In the genomic region with DNA sequence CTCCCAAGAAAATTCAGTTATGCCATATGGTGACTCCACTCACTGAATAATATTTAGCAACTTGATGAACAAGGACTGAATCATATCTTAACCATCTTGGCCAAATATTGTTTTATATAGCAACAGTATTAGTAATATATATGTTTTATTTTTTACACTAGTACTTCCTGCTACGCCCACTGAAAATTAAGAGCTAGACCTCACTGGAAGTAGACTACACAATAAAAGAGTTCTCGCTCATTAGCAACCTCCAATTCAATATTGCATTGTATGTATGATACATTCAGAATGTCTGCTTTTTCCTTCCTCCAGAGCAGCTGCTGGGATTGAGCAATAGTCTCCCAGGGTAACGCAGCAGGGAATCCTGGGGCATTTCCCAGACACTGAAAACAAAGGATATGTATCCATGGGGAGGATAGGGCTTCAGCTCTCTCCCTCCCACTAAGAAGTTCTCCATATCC, we compare ENCODE assay signal across 11 cellular contexts. TPM values are rescaled to one million over a fixed set of nuclear protein-coding genes. Genes with fewer than 3 reads are reported as not detected.
A peak's percentile ranks its signal among the peaks of the same experiment; 100 is the strongest.
DNase-seq lines count a peak whose midpoint lies in the region; ATAC-seq, FAIRE-seq and TF ChIP-seq lines count a peak whose summit lies in the region.
"Had no signal": no experiment of that assay in that cellular context is flagged by ENCODE, and none has a peak within 500 bp of the region (broad histone marks: within the 10 kb centered on the region; RNA-seq: fewer than 3 reads in every experiment).

No MANE protein-coding gene starts in this region.

- H2AFZ ChIP-seq in astrocyte (ENCODE audit: low read depth, low read length) = peak overlapping the region; percentile 52

- peak; percentile 17 for FAIRE-seq in astrocyte (lab: Jason Lieb, UNC)

- H3K9me3 ChIP-seq in A673 (ENCODE audit: low read depth, low read length, poor library complexity, severe bottlenecking) (no peaks in the 10 kb centered on the region), astrocyte (ENCODE audit: insufficient read depth, low read depth, low read length) (no peaks in the 10 kb centered on the region)

- POLR2A ChIA-PET in A673 (lab: Charles Lee; ENCODE audit: low non-redundant PET) = no interaction called here

- no peaks in the 10 kb centered on the region for H4K20me1 ChIP-seq in astrocyte (ENCODE audit: insufficient read depth, low read length)

- H3K4me3 Mint-ChIP-seq in astrocyte (ENCODE audit: unreplicated experiment) (no peak overlapping the region), nephron progenitor cell (no peak overlapping the region)
- H3K4me3 Mint-ChIP-seq: stimulated activated memory B cell treated with anti-CD40 and anti-IgM and Interleukin-4, amounts not matched to agents 10 μg/mL and 1 μg/mL and 100 μg/mL, for 72 hours had no signal

- H3K4me1 ChIP-seq in A673 (ENCODE audit: insufficient read depth, low read length, poor library complexity, severe bottlenecking) (peaks cover 40% of the 10 kb centered on the region), astrocyte (ENCODE audit: insufficient read depth, low read length) (peaks cover 22% of the 10 kb centered on the region)

- H3K4me1 Mint-ChIP-seq in astrocyte (ENCODE audit: low read depth, unreplicated experiment) (peaks cover 11% of the 10 kb centered on the region), nephron progenitor cell (peaks cover 6% of the 10 kb centered on the region)
- H3K4me1 Mint-ChIP-seq: stimulated activated memory B cell treated with anti-CD40 and anti-IgM and Interleukin-4, amounts not matched to agents 10 μg/mL and 1 μg/mL and 100 μg/mL, for 72 hours had no signal

- no peaks in the 10 kb centered on the region for H3K36me3 ChIP-seq in A673 (ENCODE audit: insufficient read depth, low read length, poor library complexity, severe bottlenecking)
- H3K36me3 ChIP-seq in astrocyte (ENCODE audit: insufficient read depth, low read length) = no peaks in the 10 kb centered on the region

- CTCF ChIA-PET in A673 (lab: Charles Lee) = interaction anchor here (1.8 kb wide), 1 partner anchor 14 kb away, joined by 7 read pairs; the partner anchor contains the start of gene TRIB2

- TF ChIP-seq CTCF in A673 (conservative IDR thresholded peaks at IDR 0.05; ENCODE audit: low read depth, low read length) (no peak), astrocyte (IDR thresholded peaks at IDR 0.05; ENCODE audit: insufficient read depth, low read depth, low read length) (no peak), nephron progenitor cell (IDR thresholded peaks at IDR 0.05) (no peak)

- H3K9me3 Mint-ChIP-seq in astrocyte (ENCODE audit: unreplicated experiment) (peaks cover 6% of the 10 kb centered on the region), nephron progenitor cell (no peaks in the 10 kb centered on the region)

- H3K27ac Mint-ChIP-seq in astrocyte (ENCODE audit: unreplicated experiment) = no peak overlapping the region
- H3K27ac Mint-ChIP-seq in nephron progenitor cell = no peak overlapping the region
- H3K27ac Mint-ChIP-seq: stimulated activated memory B cell treated with anti-CD40 and anti-IgM and Interleukin-4, amounts not matched to agents 10 μg/mL and 1 μg/mL and 100 μg/mL, for 72 hours had no signal

- H3K4me3 ChIP-seq in A673 (ENCODE audit: low read depth, low read length, poor library complexity, severe bottlenecking) = no peak overlapping the region
- H3K4me3 ChIP-seq in astrocyte (ENCODE audit: insufficient read depth, low read depth, low read length) = no peak overlapping the region

- H3K36me3 Mint-ChIP-seq in astrocyte (ENCODE audit: low read depth, unreplicated experiment) = no peaks in the 10 kb centered on the region
- no peaks in the 10 kb centered on the region for H3K36me3 Mint-ChIP-seq in nephron progenitor cell (ENCODE audit: low read depth)
- H3K36me3 Mint-ChIP-seq: stimulated activated memory B cell treated with anti-CD40 and anti-IgM and Interleukin-4, amounts not matched to agents 10 μg/mL and 1 μg/mL and 100 μg/mL, for 72 hours had no signal

- H3K9ac ChIP-seq in astrocyte (ENCODE audit: low read length) = peak overlapping the region; percentile 59

- peaks cover 3% of the 10 kb centered on the region for H3K27me3 Mint-ChIP-seq in astrocyte (ENCODE audit: low read depth, unreplicated experiment)
- peaks cover 6% of the 10 kb centered on the region for H3K27me3 Mint-ChIP-seq in nephron progenitor cell (ENCODE audit: low read depth, poor library complexity)

- DNase-seq in A673 (ENCODE audit: low spot score) (peak; percentile 95), HS-5 (ENCODE audit: low read depth) (peak; percentile 79), astrocyte (ENCODE audit: low read depth) (peak; percentile 87), inferior parietal cortex (ENCODE audit: extremely low spot score) (peak; percentile 61), GM19238 (ENCODE audit: insufficient read length, low spot score) (no peak), nephron progenitor cell (no peak)
- DNase-seq: DND-41, H7 had no signal

- ATAC-seq in HG02678 (IDR thresholded peaks at IDR 0.05; ENCODE audit: unreplicated experiment) (no peak), HG03460 (IDR thresholded peaks at IDR 0.05; ENCODE audit: unreplicated experiment) (no peak)
- ATAC-seq: stimulated activated memory B cell treated with anti-CD40 and anti-IgM and Interleukin-4, amounts not matched to agents 10 μg/mL and 1 μg/mL and 100 μg/mL, for 72 hours had no signal

- H3K4me2 ChIP-seq in astrocyte (ENCODE audit: low read length) = peak overlapping the region; percentile 77

- H3K27ac ChIP-seq in A673 (ENCODE audit: low read depth, low read length, poor library complexity, severe bottlenecking) (peak overlapping the region; percentile 67), astrocyte (ENCODE audit: low read depth, low read length) (peak overlapping the region; percentile 80)

- intact Hi-C loops in A673 (cut with micrococcal nuclease; ENCODE audit: unreplicated experiment) = loop anchor here (1.0 to 10.0 kb wide), 3 partner anchors 145 to 872 kb away; no protein-coding TSS in a partner anchor

- no TSS peak for BruUV-seq in A673 (replicated peaks; lab: Mats Ljungman, UMichigan)

- H3K79me2 ChIP-seq in astrocyte (ENCODE audit: insufficient read depth, low read length) = no peaks in the 10 kb centered on the region

- H3K27me3 ChIP-seq in A673 (replicated peaks; ENCODE audit: insufficient read depth, low read depth, low read length, poor library complexity) (no peaks in the 10 kb centered on the region), astrocyte (ENCODE audit: insufficient read depth, low read length) (no peaks in the 10 kb centered on the region)

RNA-seq across cellular contexts. Expression of gene TRIB2, which starts 14.0 kb away (rescaled TPM):
- total RNA-seq in A673 (2021) = 92.3 and 100.0 TPM in 2 replicates
- total RNA-seq in astrocyte = 22.6 and 28.6 TPM in 2 replicates

Comparison
In these comparisons a context has a peak if more than half of its experiments do, and no peak if none do; other contexts are left out.
1. DNase-seq: peak in A673 (single experiment), HS-5 (single experiment), astrocyte (single experiment) and inferior parietal cortex (single experiment); none in GM19238 (single experiment) and nephron progenitor cell (single experiment).